Comparison of ENCODE assay signal across 8 cellular contexts in genomic region chr1:110211503-110212164, GRCh38. TPM values are rescaled to one million over a fixed set of nuclear protein-coding genes. Genes with fewer than 3 reads are reported as not detected.
DNase-seq lines count a peak whose midpoint lies in the region; ATAC-seq and TF ChIP-seq lines count a peak whose summit lies in the region.

No MANE protein-coding gene starts in this region.

- H3K27ac Mint-ChIP-seq in stimulated activated naive CD8-positive, alpha-beta T cell treated with anti-CD3 and anti-CD28 coated beads, Interleukin-15, amount 100 ng/mL, for 72 hours: peak overlapping the region; percentile 24 to 94

- H3K27ac ChIP-seq in left lung: no peak overlapping the region

- no peak for TF ChIP-seq CTCF in left lung (IDR thresholded peaks at IDR 0.05)

- H3K4me1 ChIP-seq in left lung: peaks cover 8 to 39% of the 10 kb centered on the region in 2 donors

- H3K36me3 ChIP-seq in left lung: no peaks in the 10 kb centered on the region

- no peak for ATAC-seq in left lung
- peak; percentile 1 for ATAC-seq in stimulated activated naive CD8-positive, alpha-beta T cell treated with anti-CD3 and anti-CD28 coated beads, Interleukin-15, amount 100 ng/mL, for 72 hours

- in situ Hi-C loops in KBM-7 (cut with MboI; ENCODE audit: low pct_unique_long_range_greater_than_20kb, low sequenced_read_pairs): loop anchor here (25.0 kb wide), 1 partner anchor 101 kb away; no protein-coding TSS in a partner anchor

- peak overlapping the region; percentile 65 to 79 for H3K4me3 ChIP-seq in left lung

- H3K9me3 Mint-ChIP-seq in stimulated activated naive CD8-positive, alpha-beta T cell treated with anti-CD3 and anti-CD28 coated beads, Interleukin-15, amount 100 ng/mL, for 72 hours: no peaks in the 10 kb centered on the region

- DNase-seq in activated gamma-delta T cell treated with Interleukin-2 at 50 U/mL for 16 hours (peak; percentile 19), activated gamma-delta T cell (lab: John Stamatoyannopoulos, UW) (no peak), left lung (peak in 1 of 2 donors; percentile 83), posterior vena cava (ENCODE audit: low spot score) (no peak), NCI-H82 (lab: John Stamatoyannopoulos, UW) (no peak), KBM-7 (no peak)
- DNase-seq in activated naive CD4-positive, alpha-beta T cell treated with anti-CD3 and anti-CD28 coated beads, Interleukin-2, amount 50 U/mL, for 16 hours: peak; percentile 43
- peak in 1 of 2 donors; percentile 49 for DNase-seq in stimulated activated naive CD8-positive, alpha-beta T cell treated with anti-CD3 and anti-CD28 coated beads, Interleukin-15, amount 100 ng/mL, for 72 hours

- peaks cover 12 to 30% of the 10 kb centered on the region in 2 donors for H3K27me3 ChIP-seq in left lung

- no peaks in the 10 kb centered on the region for H3K9me3 ChIP-seq in left lung

- peaks cover 83% of the 10 kb centered on the region for H3K4me1 Mint-ChIP-seq in stimulated activated naive CD8-positive, alpha-beta T cell treated with anti-CD3 and anti-CD28 coated beads, Interleukin-15, amount 100 ng/mL, for 72 hours

- peak overlapping the region; percentile 98 to 99 for H3K4me3 Mint-ChIP-seq in stimulated activated naive CD8-positive, alpha-beta T cell treated with anti-CD3 and anti-CD28 coated beads, Interleukin-15, amount 100 ng/mL, for 72 hours

- intact Hi-C loops in left lung (cut with DNase I): no loop called here
- intact Hi-C loops in posterior vena cava (cut with DNase I): no loop called here

- no peaks in the 10 kb centered on the region for H3K27me3 Mint-ChIP-seq in stimulated activated naive CD8-positive, alpha-beta T cell treated with anti-CD3 and anti-CD28 coated beads, Interleukin-15, amount 100 ng/mL, for 72 hours

RNA-seq across cellular contexts. Expression of gene KCNC4, which starts 1.5 kb away (rescaled TPM):
- total RNA-seq in left lung: 1 to 10 TPM; 7.7 to 9.4 TPM
- total RNA-seq in posterior vena cava: 10 to 100 TPM in 1 of 2 donors, 1 to 10 TPM in 1; 9.3 to 15.5 TPM

Comparison
In these comparisons a context has a peak if more than half of its experiments do, and no peak if none do; other contexts are left out.
1. DNase-seq: peak in activated gamma-delta T cell treated with Interleukin-2 at 50 U/mL for 16 hours (single experiment) and activated naive CD4-positive, alpha-beta T cell treated with anti-CD3 and anti-CD28 coated beads, Interleukin-2, amount 50 U/mL, for 16 hours (single experiment); none in activated gamma-delta T cell (single experiment), posterior vena cava (single experiment), NCI-H82 (single experiment) and KBM-7 (single experiment).